Comparison of ENCODE assay signal across 8 cellular contexts in genomic region chr3:38164966-38165721, GRCh38. TPM values are rescaled to one million over a fixed set of nuclear protein-coding genes. Genes with fewer than 3 reads are reported as not detected.
A peak's percentile ranks its signal among the peaks of the same experiment; 100 is the strongest.
DNase-seq lines count a peak whose midpoint lies in the region; ATAC-seq and TF ChIP-seq lines count a peak whose summit lies in the region.

OXSR1 (plus strand) TSS chr3:38165537; CDS start chr3:38165877, 340 bp downstream.

- ATAC-seq in HG02759 (IDR thresholded peaks at IDR 0.05; ENCODE audit: unreplicated experiment): peak; percentile 87
- peak; percentile 95 for ATAC-seq in activated naive CD8-positive, alpha-beta T cell treated with anti-CD3 and anti-CD28 coated beads, Interleukin-2, amount 50 U/mL, for 24 hours
- ATAC-seq in Right ventricle myocardium inferior: peak; percentile 97

- peak within 1 kb of the TSS; percentile 97 for H3K4me3 Mint-ChIP-seq in activated naive CD8-positive, alpha-beta T cell treated with anti-CD3 and anti-CD28 coated beads, Interleukin-2, amount 50 U/mL, for 24 hours

- peak within 1 kb of the TSS; percentile 91 for H3K4me3 ChIP-seq in GM12864 (ENCODE audit: low read depth, low read length)
- peak within 1 kb of the TSS; percentile 100 for H3K4me3 ChIP-seq in ovary
- H3K4me3 ChIP-seq in thyroid gland (replicated peaks in 1 of 3): peak within 1 kb of the TSS; percentile 66 to 98 (median 89)

- H3K4me1 ChIP-seq in ovary (ENCODE audit: insufficient read depth): peaks cover 10% of the 10 kb centered on the region
- peaks cover 27 to 30% of the 10 kb centered on the region in 2 donors for H3K4me1 ChIP-seq in thyroid gland

- H3K27me3 ChIP-seq in ovary: no peaks in the 10 kb centered on the region
- no peaks in the 10 kb centered on the region for H3K27me3 ChIP-seq in thyroid gland

- TF ChIP-seq EP300 in ovary (IDR thresholded peaks at IDR 0.05): peak; percentile 86

- H3K27ac ChIP-seq in ovary: peak within 1 kb of the TSS; percentile 89 to 93
- H3K27ac ChIP-seq in thyroid gland: peak within 1 kb of the TSS; percentile 96 to 97 (median 96)

- DNase-seq in GM12864 (ENCODE audit: low read depth) (peak; percentile 100), NCI-H1417 treated with DMSO at 0.1 percent for 48 hours (lab: John Stamatoyannopoulos, UW) (peak; percentile 87), SW480 (ENCODE audit: low spot score) (peak; percentile 100), Right ventricle myocardium inferior (ENCODE audit: missing footprints) (peak; percentile 99), ovary (peak; percentile 97 to 99 (median 98)), thyroid gland (peak; percentile 100)
- peak; percentile 96 for DNase-seq in activated naive CD8-positive, alpha-beta T cell treated with anti-CD3 and anti-CD28 coated beads, Interleukin-2, amount 50 U/mL, for 24 hours

- TF ChIP-seq POLR2A in ovary (IDR thresholded peaks at IDR 0.05) (peak; percentile 81), thyroid gland (IDR thresholded peaks at IDR 0.05) (peak; percentile 52 to 86)

- WGBS in ovary, 3 donors: 0% methylated on average over 57 of the region's 57 CpGs
- 0 to 1% methylated on average over 33 to 42 of the region's 57 CpGs for WGBS in thyroid gland, 2 donors

- H3K9me3 ChIP-seq in ovary (no peaks in the 10 kb centered on the region), thyroid gland (no peaks in the 10 kb centered on the region)

- H3K4me1 Mint-ChIP-seq in activated naive CD8-positive, alpha-beta T cell treated with anti-CD3 and anti-CD28 coated beads, Interleukin-2, amount 50 U/mL, for 24 hours: peaks cover 54% of the 10 kb centered on the region

- intact Hi-C loops in Right ventricle myocardium inferior (cut with DNase I) (loop anchor here (1.0 kb wide), 1 partner anchor 28 kb away; the partner anchor contains the start of gene ACAA1), ovary (cut with DNase I) (loop anchor here in 2 of 4 donors (2.0 to 10.0 kb wide), 4 partner anchors 26 to 1170 kb away; partner anchors contain the start of genes ACAA1 (in 1 of the 2), EPM2AIP1 (in 1 of the 2), MLH1 (in 1 of the 2) and MYD88 (in 1 of the 2)), thyroid gland (cut with DNase I) (no loop called here)

- no peaks in the 10 kb centered on the region for H3K36me3 ChIP-seq in ovary
- H3K36me3 ChIP-seq in thyroid gland: no peaks in the 10 kb centered on the region

- peaks cover 15% of the 10 kb centered on the region for H3K36me3 Mint-ChIP-seq in activated naive CD8-positive, alpha-beta T cell treated with anti-CD3 and anti-CD28 coated beads, Interleukin-2, amount 50 U/mL, for 24 hours (ENCODE audit: low read depth)

- H3K27ac Mint-ChIP-seq in activated naive CD8-positive, alpha-beta T cell treated with anti-CD3 and anti-CD28 coated beads, Interleukin-2, amount 50 U/mL, for 24 hours: peak within 1 kb of the TSS; percentile 99

- TF ChIP-seq CTCF in GM12864 (IDR thresholded peaks at IDR 0.05; ENCODE audit: low read depth, low read length, missing control alignments) (no peak), ovary (IDR thresholded peaks at IDR 0.05) (no peak), thyroid gland (IDR thresholded peaks at IDR 0.05) (peak in 1 of 6 experiments; percentile 20)

- H3K9me3 Mint-ChIP-seq in activated naive CD8-positive, alpha-beta T cell treated with anti-CD3 and anti-CD28 coated beads, Interleukin-2, amount 50 U/mL, for 24 hours: no peaks in the 10 kb centered on the region

- no peaks in the 10 kb centered on the region for H3K27me3 Mint-ChIP-seq in activated naive CD8-positive, alpha-beta T cell treated with anti-CD3 and anti-CD28 coated beads, Interleukin-2, amount 50 U/mL, for 24 hours

RNA-seq across cellular contexts. Expression of gene OXSR1, which starts in this region (rescaled TPM):
- total RNA-seq in Right ventricle myocardium inferior (24.6 TPM), ovary (10 to 100 TPM; 17.0 to 41.1 (median 29.4) TPM), thyroid gland (10 to 100 TPM; 32.0 to 40.5 (median 37.9) TPM)
- polyA plus RNA-seq in ovary: 10 to 100 TPM; 12.4 to 24.9 TPM

Comparison
In these comparisons a context has a peak if more than half of its experiments do, and no peak if none do; other contexts are left out.
1. Peak in every context shown above with its lines: DNase-seq, ATAC-seq, H3K4me3 ChIP-seq and H3K27ac ChIP-seq.